36 cellular contexts compared by ENCODE assay signal in the genomic region with DNA sequence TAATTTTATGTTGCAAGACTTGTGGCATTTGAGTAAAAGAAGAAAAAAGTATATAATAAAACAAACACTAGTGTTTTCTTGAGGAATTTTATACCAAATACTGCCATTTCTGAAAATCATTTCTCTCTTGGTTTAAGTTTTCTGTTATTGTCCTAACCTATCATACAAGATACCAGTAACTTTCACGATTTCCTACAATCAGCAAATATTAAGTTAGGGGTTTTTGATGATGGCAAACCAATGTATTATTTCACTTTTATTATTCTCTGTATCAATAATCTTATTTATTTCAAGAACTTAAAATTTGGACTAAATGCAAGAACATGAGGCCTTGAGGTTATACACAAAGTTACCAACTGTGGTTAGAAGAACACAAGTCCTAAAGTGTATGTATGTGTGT.
"Had no signal": no experiment of that assay in that cellular context is flagged by ENCODE, and none has a peak within 500 bp of the region (broad histone marks: within the 10 kb centered on the region; RNA-seq: fewer than 3 reads in every experiment).

No MANE protein-coding gene starts in this region.

- H3K9me3 Mint-ChIP-seq: activated T-helper 17 cell treated with anti-CD3 and anti-CD28 coated beads, Interleukin-2, amount 50 U/mL, for 72 hours; T-helper 2 cell treated with Interferon-gamma antibody and Interleukin-4, amounts not matched to agents 5 μg/mL and 100 μg/mL, for 36 hours had no signal

- FAIRE-seq: astrocyte, TTC549 had no signal

- H3K27me3 ChIP-seq: adrenal gland, body of pancreas, brain microvascular endothelial cell, breast epithelium had no signal

- H3K36me3 ChIP-seq: adrenal gland, brain microvascular endothelial cell, breast epithelium had no signal

- H3K4me3 Mint-ChIP-seq: activated B cell treated with CpG ODN at 0.5 μM for 24 hours; activated CD4-positive, alpha-beta memory T cell treated with anti-CD3 and anti-CD28 coated beads for 36 hours; activated CD4-positive, alpha-beta T cell treated with anti-CD3 and anti-CD28 coated beads, Interleukin-2, amount 10 ng/mL, durations not matched to agents 24 days and 14 days; activated CD8-positive, alpha-beta T cell treated with anti-CD3 and anti-CD28 coated beads for 36 hours; activated naive CD4-positive, alpha-beta T cell treated with anti-CD3 and anti-CD28 coated beads for 36 hours; activated naive CD8-positive, alpha-beta T cell treated with anti-CD3 and anti-CD28 coated beads for 36 hours; activated T-cell treated with anti-CD3 and anti-CD28 coated beads, Interleukin-2, amount 50 U/mL, for 4 hours; activated T-cell treated with anti-CD3 and anti-CD28 coated beads, Interleukin-2, amount 50 U/mL, for 72 hours; activated T-helper 1 cell treated with anti-CD3 and anti-CD28 coated beads, Interleukin-12 subunit alpha, Interleukin-12 subunit beta, Interleukin-2, Interleukin-4 antibody, amounts not matched to agents 30 ng/mL and 10 ng/mL and 1 ng/mL, durations not matched to agents 14 hours and 24 hours and 36 hours; activated T-helper 17 cell treated with anti-CD3 and anti-CD28 coated beads, Interleukin-2, amount 50 U/mL, for 72 hours; T-helper 1 cell treated with Interleukin-12 subunit alpha and Interleukin-12 subunit beta and Interleukin-4 antibody, amounts not matched to agents 30 μg/mL and 1 μg/mL, for 36 hours; T-helper 2 cell treated with Interferon-gamma antibody and Interleukin-4, amounts not matched to agents 5 μg/mL and 100 μg/mL, for 36 hours had no signal

- DNase-seq: activated B cell treated with CpG ODN at 0.5 μM for 24 hours; activated CD4-positive, alpha-beta memory T cell treated with anti-CD3 and anti-CD28 coated beads for 36 hours; activated CD4-positive, alpha-beta T cell treated with anti-CD3 and anti-CD28 coated beads for 4 hours; activated CD4-positive, alpha-beta T cell treated with anti-CD3 and anti-CD28 coated beads, Interleukin-2, amount 10 ng/mL, durations not matched to agents 24 days and 14 days; activated CD4-positive, alpha-beta T cell treated with anti-CD3 and anti-CD28 coated beads, Interleukin-2, amount 50 U/mL, for 1 hour; activated CD4-positive, alpha-beta T cell treated with anti-CD3 and anti-CD28 coated beads, Interleukin-2, amount 50 U/mL, for 4 hours; activated CD4-positive, CD25-positive, alpha-beta regulatory T cell treated with anti-CD3 and anti-CD28 coated beads, Interleukin-2, amount 50 U/mL, for 72 hours; activated CD8-positive, alpha-beta memory T cell treated with anti-CD3 and anti-CD28 coated beads, Interleukin-2, amount 50 U/mL, for 4 hours; activated CD8-positive, alpha-beta T cell treated with anti-CD3 and anti-CD28 coated beads for 36 hours; activated effector memory CD4-positive, alpha-beta T cell treated with anti-CD3 and anti-CD28 coated beads, Interleukin-2, amount 50 U/mL, for 16 hours; activated gamma-delta T cell treated with Interleukin-2 at 50 U/mL for 16 hours; activated naive CD4-positive, alpha-beta T cell; activated naive CD4-positive, alpha-beta T cell treated with anti-CD3 and anti-CD28 coated beads for 36 hours; activated naive CD4-positive, alpha-beta T cell treated with anti-CD3 and anti-CD28 coated beads, Interleukin-2, amount 50 U/mL, for 16 hours; activated naive CD8-positive, alpha-beta T cell treated with anti-CD3 and anti-CD28 coated beads for 36 hours; activated T-cell treated with anti-CD3 and anti-CD28 coated beads for 4 hours; activated T-cell treated with anti-CD3 and anti-CD28 coated beads, Interleukin-2, amount 50 U/mL, for 1 hour; activated T-cell treated with anti-CD3 and anti-CD28 coated beads, Interleukin-2, amount 50 U/mL, for 4 hours; activated T-cell treated with anti-CD3 and anti-CD28 coated beads, Interleukin-2, amount 50 U/mL, for 72 hours; adrenal gland; amniotic stem cell; aorta; body of pancreas; brain microvascular endothelial cell; central memory CD4-positive, alpha-beta T cell; T-helper 2 cell; T-helper 9 cell had no signal

- H3K4me1 ChIP-seq: adrenal gland, body of pancreas, breast epithelium had no signal

- H3K27me3 Mint-ChIP-seq: activated B cell treated with CpG ODN at 0.5 μM for 24 hours; activated CD4-positive, alpha-beta memory T cell treated with anti-CD3 and anti-CD28 coated beads for 36 hours; activated CD4-positive, alpha-beta T cell treated with anti-CD3 and anti-CD28 coated beads, Interleukin-2, amount 10 ng/mL, durations not matched to agents 24 days and 14 days; activated naive CD8-positive, alpha-beta T cell treated with anti-CD3 and anti-CD28 coated beads for 36 hours had no signal

- H3K4me3 ChIP-seq: adrenal gland, body of pancreas, breast epithelium had no signal

- H3K4me1 Mint-ChIP-seq: activated CD4-positive, alpha-beta T cell treated with anti-CD3 and anti-CD28 coated beads, Interleukin-2, amount 10 ng/mL, durations not matched to agents 24 days and 14 days; activated naive CD8-positive, alpha-beta T cell treated with anti-CD3 and anti-CD28 coated beads for 36 hours; activated T-helper 17 cell treated with anti-CD3 and anti-CD28 coated beads, Interleukin-2, amount 50 U/mL, for 72 hours had no signal

- ATAC-seq: activated CD8-positive, alpha-beta T cell treated with anti-CD3 and anti-CD28 coated beads for 36 hours; activated naive CD4-positive, alpha-beta T cell treated with anti-CD3 and anti-CD28 coated beads, Interleukin-2, amount 50 U/mL, for 72 hours; activated T-cell treated with anti-CD3 and anti-CD28 coated beads, Interleukin-2, amount 50 U/mL, for 4 hours; activated T-cell treated with anti-CD3 and anti-CD28 coated beads, Interleukin-2, amount 50 U/mL, for 72 hours; activated T-helper 17 cell treated with anti-CD3 and anti-CD28 coated beads, Interleukin-2, amount 50 U/mL, for 72 hours; body of pancreas had no signal

- H3K36me3 Mint-ChIP-seq: activated CD4-positive, alpha-beta memory T cell treated with anti-CD3 and anti-CD28 coated beads for 36 hours; activated naive CD8-positive, alpha-beta T cell treated with anti-CD3 and anti-CD28 coated beads for 36 hours had no signal

- H3K27ac ChIP-seq: adrenal gland, body of pancreas, brain microvascular endothelial cell, breast epithelium, VCaP had no signal

- H3K9me3 ChIP-seq: adrenal gland had no signal

- H3K27ac Mint-ChIP-seq: activated B cell treated with CpG ODN at 0.5 μM for 24 hours; activated CD4-positive, alpha-beta memory T cell treated with anti-CD3 and anti-CD28 coated beads for 36 hours; activated CD4-positive, alpha-beta T cell treated with anti-CD3 and anti-CD28 coated beads, Interleukin-2, amount 10 ng/mL, durations not matched to agents 24 days and 14 days; activated CD8-positive, alpha-beta T cell treated with anti-CD3 and anti-CD28 coated beads for 36 hours; activated naive CD4-positive, alpha-beta T cell treated with anti-CD3 and anti-CD28 coated beads for 36 hours; activated naive CD4-positive, alpha-beta T cell treated with anti-CD3 and anti-CD28 coated beads, Interleukin-2, amount 50 U/mL, for 72 hours; activated naive CD8-positive, alpha-beta T cell treated with anti-CD3 and anti-CD28 coated beads for 36 hours; activated T-cell treated with anti-CD3 and anti-CD28 coated beads, Interleukin-2, amount 50 U/mL, for 72 hours; activated T-helper 1 cell treated with anti-CD3 and anti-CD28 coated beads, Interleukin-12 subunit alpha, Interleukin-12 subunit beta, Interleukin-2, Interleukin-4 antibody, amounts not matched to agents 30 ng/mL and 10 ng/mL and 1 ng/mL, durations not matched to agents 14 hours and 24 hours and 36 hours; activated T-helper 17 cell treated with anti-CD3 and anti-CD28 coated beads, Interleukin-2, amount 50 U/mL, for 72 hours; T-helper 1 cell treated with Interleukin-12 subunit alpha and Interleukin-12 subunit beta and Interleukin-4 antibody, amounts not matched to agents 30 μg/mL and 1 μg/mL, for 36 hours; T-helper 2 cell treated with Interferon-gamma antibody and Interleukin-4, amounts not matched to agents 5 μg/mL and 100 μg/mL, for 36 hours had no signal
